In the genomic region with DNA sequence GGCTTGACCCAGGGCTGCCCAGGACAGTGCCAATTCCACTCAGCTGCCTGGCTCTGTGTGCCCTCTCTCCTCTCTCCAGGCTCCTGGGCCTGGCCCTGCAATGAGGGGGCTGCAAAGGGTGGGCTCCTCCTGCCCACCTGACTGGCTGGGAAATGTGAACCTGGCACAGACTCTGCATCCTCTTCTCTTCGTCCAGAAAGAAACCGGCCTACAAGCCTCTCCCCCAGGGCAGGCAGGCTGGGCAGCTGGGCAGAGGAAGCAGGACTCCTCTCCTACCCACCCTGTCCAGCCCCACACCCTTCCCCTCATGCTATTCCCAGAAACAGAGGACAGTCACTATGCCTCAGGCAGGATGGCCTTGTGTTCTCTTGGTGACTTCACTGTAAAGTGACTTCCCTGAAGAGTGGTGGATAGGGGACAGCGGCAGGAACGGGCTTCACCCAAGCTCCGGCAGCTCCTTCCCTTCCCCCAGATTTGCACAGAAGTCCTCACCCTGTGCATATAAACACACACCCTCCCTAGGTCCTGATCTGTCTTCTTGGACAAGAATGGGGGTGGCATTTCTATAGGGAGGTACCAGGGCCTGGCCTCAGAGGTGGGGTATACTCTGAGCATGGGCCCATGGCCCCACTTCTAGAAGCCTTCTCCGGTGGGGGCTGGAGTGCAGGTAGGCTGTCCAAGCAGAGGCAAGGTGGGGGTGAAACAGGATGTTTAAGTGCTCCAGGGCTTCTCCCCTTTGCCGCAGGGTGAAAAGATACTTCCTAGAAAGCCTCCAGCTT, we compare ENCODE assay signal across 1 cellular context.
TF ChIP-seq lines count a peak whose summit lies in the region.

No MANE protein-coding gene starts in this region.

TF ChIP-seq in K562, 482 proteins besides CTCF, POLR2A, EP300 and RAD21:
- TF ChIP-seq POLR2G (IDR thresholded peaks at IDR 0.05; ENCODE audit: low read depth, low read length): peak; percentile 73
- TF ChIP-seq BRD9 (IDR thresholded peaks at IDR 0.05; ENCODE audit: low read depth, partially characterized antibody): no peak
- TF ChIP-seq RBFOX2 (IDR thresholded peaks at IDR 0.05; ENCODE audit: low read depth, low read length): peak; percentile 69
- TF ChIP-seq, protein P1, sequence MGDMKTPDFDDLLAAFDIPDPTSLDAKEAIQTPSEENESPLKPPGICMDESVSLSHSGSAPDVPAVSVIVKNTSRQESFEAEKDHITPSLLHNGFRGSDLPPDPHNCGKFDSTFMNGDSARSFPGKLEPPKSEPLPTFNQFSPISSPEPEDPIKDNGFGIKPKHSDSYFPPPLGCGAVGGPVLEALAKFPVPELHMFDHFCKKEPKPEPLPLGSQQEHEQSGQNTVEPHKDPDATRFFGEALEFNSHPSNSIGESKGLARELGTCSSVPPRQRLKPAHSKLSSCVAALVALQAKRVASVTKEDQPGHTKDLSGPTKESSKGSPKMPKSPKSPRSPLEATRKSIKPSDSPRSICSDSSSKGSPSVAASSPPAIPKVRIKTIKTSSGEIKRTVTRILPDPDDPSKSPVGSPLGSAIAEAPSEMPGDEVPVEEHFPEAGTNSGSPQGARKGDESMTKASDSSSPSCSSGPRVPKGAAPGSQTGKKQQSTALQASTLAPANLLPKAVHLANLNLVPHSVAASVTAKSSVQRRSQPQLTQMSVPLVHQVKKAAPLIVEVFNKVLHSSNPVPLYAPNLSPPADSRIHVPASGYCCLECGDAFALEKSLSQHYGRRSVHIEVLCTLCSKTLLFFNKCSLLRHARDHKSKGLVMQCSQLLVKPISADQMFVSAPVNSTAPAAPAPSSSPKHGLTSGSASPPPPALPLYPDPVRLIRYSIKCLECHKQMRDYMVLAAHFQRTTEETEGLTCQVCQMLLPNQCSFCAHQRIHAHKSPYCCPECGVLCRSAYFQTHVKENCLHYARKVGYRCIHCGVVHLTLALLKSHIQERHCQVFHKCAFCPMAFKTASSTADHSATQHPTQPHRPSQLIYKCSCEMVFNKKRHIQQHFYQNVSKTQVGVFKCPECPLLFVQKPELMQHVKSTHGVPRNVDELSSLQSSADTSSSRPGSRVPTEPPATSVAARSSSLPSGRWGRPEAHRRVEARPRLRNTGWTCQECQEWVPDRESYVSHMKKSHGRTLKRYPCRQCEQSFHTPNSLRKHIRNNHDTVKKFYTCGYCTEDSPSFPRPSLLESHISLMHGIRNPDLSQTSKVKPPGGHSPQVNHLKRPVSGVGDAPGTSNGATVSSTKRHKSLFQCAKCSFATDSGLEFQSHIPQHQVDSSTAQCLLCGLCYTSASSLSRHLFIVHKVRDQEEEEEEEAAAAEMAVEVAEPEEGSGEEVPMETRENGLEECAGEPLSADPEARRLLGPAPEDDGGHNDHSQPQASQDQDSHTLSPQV (IDR thresholded peaks at IDR 0.05): peak; percentile 20; the same call in 1 of the 2 replicates
